ENCODE assay signal across 23 cellular contexts in genomic region chr9:2320126-2320525, GRCh38.
"Had no signal": no experiment of that assay in that cellular context is flagged by ENCODE, and none has a peak within 500 bp of the region (broad histone marks: within the 10 kb centered on the region; RNA-seq: fewer than 3 reads in every experiment).

No MANE protein-coding gene starts in this region.

- H3K27me3 ChIP-seq: breast epithelium had no signal

- H3K36me3 ChIP-seq: breast epithelium had no signal

- H3K4me1 ChIP-seq: breast epithelium had no signal

- H3K4me3 ChIP-seq: breast epithelium, SK-N-MC had no signal

- ATAC-seq: activated T-cell treated with anti-CD3 and anti-CD28 coated beads, Interleukin-2, amount 50 U/mL, for 72 hours; Right ventricle myocardium inferior; T-cell had no signal

- H3K27ac ChIP-seq: breast epithelium, SK-N-MC had no signal

- H3K9me3 ChIP-seq: breast epithelium had no signal

- DNase-seq: activated B cell treated with CpG ODN at 0.5 μM for 24 hours; activated CD4-positive, alpha-beta memory T cell treated with anti-CD3 and anti-CD28 coated beads for 36 hours; activated CD4-positive, alpha-beta T cell treated with anti-CD3 and anti-CD28 coated beads for 1 hour; activated CD4-positive, alpha-beta T cell treated with anti-CD3 and anti-CD28 coated beads, Interleukin-2, amount 10 ng/mL, durations not matched to agents 7 days and 5 days; activated gamma-delta T cell treated with Interleukin-2 at 50 U/mL for 16 hours; activated naive CD4-positive, alpha-beta T cell treated with anti-CD3 and anti-CD28 coated beads, Interleukin-2, amount 10 ng/mL, durations not matched to agents 7 days and 5 days; activated naive CD8-positive, alpha-beta T cell treated with anti-CD3 and anti-CD28 coated beads for 36 hours; activated T-cell treated with anti-CD3 and anti-CD28 coated beads for 4 hours; activated T-cell treated with anti-CD3 and anti-CD28 coated beads, Interleukin-2, amount 50 U/mL, for 72 hours; caudate nucleus; NCI-H1048; NCI-H1930; NCI-H2107; NCI-H2171 treated with DMSO at 0.1 percent for 48 hours; NCI-H226; NCI-H69; RPMI8226; T-cell; T-helper 2 cell; T1000 had no signal
